Comparison of ENCODE assay signal across 28 cellular contexts in the genomic region with DNA sequence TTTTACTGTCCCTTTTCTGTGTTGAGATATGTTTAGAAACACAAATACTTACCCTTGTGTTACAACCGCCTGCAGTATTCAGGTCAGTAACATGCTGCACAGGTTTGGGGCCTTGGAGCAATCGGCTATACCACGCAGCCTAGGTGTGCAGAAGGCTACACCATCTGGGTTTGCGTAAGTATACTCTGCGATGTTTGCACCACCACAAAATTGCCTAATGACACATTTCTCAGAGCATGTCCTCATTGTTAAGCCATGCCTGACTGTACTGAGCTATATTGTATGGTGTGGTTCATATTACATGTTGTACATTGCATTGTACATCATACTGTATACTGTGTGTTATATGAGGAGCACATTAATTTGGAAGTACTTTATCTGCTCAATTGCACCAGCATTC.
DNase-seq lines count a peak whose midpoint lies in the region; ATAC-seq, FAIRE-seq and TF ChIP-seq lines count a peak whose summit lies in the region.
"Had no signal": no experiment of that assay in that cellular context is flagged by ENCODE, and none has a peak within 500 bp of the region (broad histone marks: within the 10 kb centered on the region; RNA-seq: fewer than 3 reads in every experiment).

No MANE protein-coding gene starts in this region.

- TF ChIP-seq EP300 in HepG2 (IDR thresholded peaks at IDR 0.05; ENCODE audit: low read depth in 2 of 2, low read length in 2 of 2) (no peak), HepG2 (CRISPR knock-in tag; IDR thresholded peaks at IDR 0.05; ENCODE audit: borderline replicate concordance) (no peak)

- peak; percentile 49 for ATAC-seq in HepG2
- ATAC-seq in right lobe of liver, result no peak
- no peak for ATAC-seq in GM21360 (IDR thresholded peaks at IDR 0.05; ENCODE audit: unreplicated experiment)
- ATAC-seq: activated CD8-positive, alpha-beta T cell treated with anti-CD3 and anti-CD28 coated beads, Interleukin-2, amount 10 ng/mL, durations not matched to agents 7 days and 5 days; effector memory CD8-positive, alpha-beta T cell; gastrocnemius medialis; left lung; stimulated activated memory B cell treated with anti-CD40 and anti-IgM and Interleukin-4, amounts not matched to agents 10 μg/mL and 1 μg/mL and 100 μg/mL, for 72 hours had no signal

- H3K79me2 ChIP-seq in HepG2 (ENCODE audit: insufficient read depth, low read length), result no peaks in the 10 kb centered on the region
- no peaks in the 10 kb centered on the region for H3K79me2 ChIP-seq in neural progenitor cell (ENCODE audit: low read depth)
- H3K79me2 ChIP-seq: hepatocyte had no signal

- BruUV-seq in HepG2 (replicated peaks; lab: Mats Ljungman, UMichigan), result no TSS peak

- DNase-seq in HepG2 (ENCODE audit: low spot score) (peak; percentile 54), right lobe of liver (no peak), NCI-H69 (lab: John Stamatoyannopoulos, UW) (peak; percentile 73), amniotic epithelial cell (ENCODE audit: low read depth) (peak; percentile 64), progenitor cell of endocrine pancreas (ENCODE audit: low spot score, unreplicated experiment) (no peak), neural progenitor cell (ENCODE audit: low spot score) (no peak), HFFc6 (no peak)
- DNase-seq: activated CD8-positive, alpha-beta T cell treated with anti-CD3 and anti-CD28 coated beads, Interleukin-2, amount 10 ng/mL, durations not matched to agents 7 days and 5 days; activated T-cell treated with anti-CD3 and anti-CD28 coated beads, Interleukin-2, amount 50 U/mL, for 24 hours; brain microvascular endothelial cell; C1 segment of cervical spinal cord; DND-41; effector memory CD8-positive, alpha-beta T cell; gastrocnemius medialis; Karpas-422; left lung; natural killer cell; NCI-H1105; NCI-H2081 treated with DMSO at 0.1 percent for 48 hours; NCI-H524 treated with DMSO at 0.1 percent for 48 hours; OCI-M1; stimulated activated CD4-positive, alpha-beta T cell treated with anti-CD3 and anti-CD28 coated beads, Interleukin-2, amount 100 ng/mL, for 48 hours; T1000 had no signal

- no peaks in the 10 kb centered on the region for H3K9me3 ChIP-seq in HepG2 (ENCODE audit: low read length)
- no peaks in the 10 kb centered on the region for H3K9me3 ChIP-seq in right lobe of liver
- no peaks in the 10 kb centered on the region for H3K9me3 ChIP-seq in neural progenitor cell (ENCODE audit: low read depth)
- H3K9me3 ChIP-seq: gastrocnemius medialis, left lung, vagina had no signal

- H3F3A ChIP-seq in neural progenitor cell (ENCODE audit: low read depth), result peaks cover 7% of the 10 kb centered on the region

- H2AFZ ChIP-seq in HepG2 (ENCODE audit: low read length) (no peak overlapping the region), neural progenitor cell (replicated peaks) (no peak overlapping the region)
- H2AFZ ChIP-seq: hepatocyte had no signal

- H3K4me1 ChIP-seq in HepG2 (ENCODE audit: insufficient read depth, low read length) (peaks cover 54% of the 10 kb centered on the region), right lobe of liver (peaks cover 0 to 28% (median 15%) of the 10 kb centered on the region in 4 donors), neural progenitor cell (peaks cover 29% of the 10 kb centered on the region)

- H3K27me3 Mint-ChIP-seq in progenitor cell of endocrine pancreas (peaks cover 6% of the 10 kb centered on the region), neural progenitor cell (ENCODE audit: insufficient read depth, low read depth) (peaks cover 9% of the 10 kb centered on the region), HFFc6 (ENCODE audit: insufficient read depth) (peaks cover 3% of the 10 kb centered on the region; the same call in 1 of the 2 replicates)
- H3K27me3 Mint-ChIP-seq: activated T-cell treated with anti-CD3 and anti-CD28 coated beads, Interleukin-2, amount 50 U/mL, for 24 hours had no signal

- FAIRE-seq in HepG2 (lab: Jason Lieb, UNC), result peak; percentile 15
- FAIRE-seq: HTR-8/SVneo had no signal

- TF ChIP-seq CTCF in HepG2 (CRISPR knock-in tag; IDR thresholded peaks at IDR 0.05) (no peak), right lobe of liver (IDR thresholded peaks at IDR 0.05) (no peak), progenitor cell of endocrine pancreas (IDR thresholded peaks at IDR 0.05; ENCODE audit: unreplicated experiment) (no peak), neural progenitor cell (IDR thresholded peaks at IDR 0.05) (no peak), HFFc6 (IDR thresholded peaks at IDR 0.05) (no peak)

- POLR2A ChIA-PET in HepG2 (lab: Yijun Ruan, JAX), result interaction anchor here (1.6 kb wide), 1 partner anchor 18 kb away, joined by 9 read pairs; no protein-coding TSS in a partner anchor

- CTCF ChIA-PET in HepG2 (lab: Yijun Ruan, JAX; ENCODE audit: low intra/inter-chr PET ratio, low total read pairs), result no interaction called here

- H3K27ac Mint-ChIP-seq in progenitor cell of endocrine pancreas, result no peak overlapping the region
- no peak overlapping the region for H3K27ac Mint-ChIP-seq in neural progenitor cell
- H3K27ac Mint-ChIP-seq in HFFc6, result no peak overlapping the region
- H3K27ac Mint-ChIP-seq: activated CD8-positive, alpha-beta T cell treated with anti-CD3 and anti-CD28 coated beads, Interleukin-2, amount 10 ng/mL, durations not matched to agents 7 days and 5 days; activated T-cell treated with anti-CD3 and anti-CD28 coated beads, Interleukin-2, amount 50 U/mL, for 24 hours; effector memory CD8-positive, alpha-beta T cell; natural killer cell; stimulated activated memory B cell treated with anti-CD40 and anti-IgM and Interleukin-4, amounts not matched to agents 10 μg/mL and 1 μg/mL and 100 μg/mL, for 72 hours had no signal

- no peaks in the 10 kb centered on the region for H3K27me3 ChIP-seq in HepG2 (ENCODE audit: control insufficient read depth in 1 of 2, insufficient read depth in 2 of 2, low read length in 2 of 2)
- H3K27me3 ChIP-seq in right lobe of liver, result no peaks in the 10 kb centered on the region
- no peaks in the 10 kb centered on the region for H3K27me3 ChIP-seq in neural progenitor cell
- H3K27me3 ChIP-seq: brain microvascular endothelial cell, gastrocnemius medialis, hepatocyte, left lung, vagina had no signal

- H3K9me3 Mint-ChIP-seq in progenitor cell of endocrine pancreas (ENCODE audit: low read depth) (no peaks in the 10 kb centered on the region), neural progenitor cell (no peaks in the 10 kb centered on the region), HFFc6 (peaks cover 12% of the 10 kb centered on the region)
- H3K9me3 Mint-ChIP-seq: activated T-cell treated with anti-CD3 and anti-CD28 coated beads, Interleukin-2, amount 50 U/mL, for 24 hours; effector memory CD8-positive, alpha-beta T cell; natural killer cell; stimulated activated memory B cell treated with anti-CD40 and anti-IgM and Interleukin-4, amounts not matched to agents 10 μg/mL and 1 μg/mL and 100 μg/mL, for 72 hours had no signal

- H3K4me1 Mint-ChIP-seq in progenitor cell of endocrine pancreas (ENCODE audit: low read depth) (peaks cover 2% of the 10 kb centered on the region), neural progenitor cell (peaks cover 50% of the 10 kb centered on the region), HFFc6 (ENCODE audit: low read depth) (no peaks in the 10 kb centered on the region)
- H3K4me1 Mint-ChIP-seq: natural killer cell; stimulated activated memory B cell treated with anti-CD40 and anti-IgM and Interleukin-4, amounts not matched to agents 10 μg/mL and 1 μg/mL and 100 μg/mL, for 72 hours had no signal

- WGBS in HepG2 (ENCODE audit: low lambda C conversion rate), result 27% methylated on average over 5 of the region's 5 CpGs
- 74% methylated on average over 5 of the region's 5 CpGs for WGBS in right lobe of liver (ENCODE audit: insufficient coverage, low coverage, low lambda C conversion rate, missing lambda C conversion rate)

- intact Hi-C loops in HepG2 (cut with micrococcal nuclease; ENCODE audit: unreplicated experiment), result no loop called here
- intact Hi-C loops in right lobe of liver (cut with DNase I), result no loop called here

- H3K27ac ChIP-seq in HepG2 (ENCODE audit: extremely low read length, insufficient read depth, low read length) (no peak overlapping the region), right lobe of liver (no peak overlapping the region), neural progenitor cell (no peak overlapping the region)
- H3K27ac ChIP-seq: brain microvascular endothelial cell, gastrocnemius medialis, hepatocyte, vagina had no signal

- H3K36me3 Mint-ChIP-seq in progenitor cell of endocrine pancreas (ENCODE audit: insufficient read depth) (no peaks in the 10 kb centered on the region), neural progenitor cell (peaks cover 1% of the 10 kb centered on the region), HFFc6 (ENCODE audit: low read depth) (no peaks in the 10 kb centered on the region)
- H3K36me3 Mint-ChIP-seq: natural killer cell; stimulated activated memory B cell treated with anti-CD40 and anti-IgM and Interleukin-4, amounts not matched to agents 10 μg/mL and 1 μg/mL and 100 μg/mL, for 72 hours had no signal

- no peak overlapping the region for H3K4me3 Mint-ChIP-seq in progenitor cell of endocrine pancreas (ENCODE audit: low read depth)
- no peak overlapping the region for H3K4me3 Mint-ChIP-seq in neural progenitor cell
- H3K4me3 Mint-ChIP-seq in HFFc6, result no peak overlapping the region
- H3K4me3 Mint-ChIP-seq: activated CD8-positive, alpha-beta T cell treated with anti-CD3 and anti-CD28 coated beads, Interleukin-2, amount 10 ng/mL, durations not matched to agents 7 days and 5 days; activated T-cell treated with anti-CD3 and anti-CD28 coated beads, Interleukin-2, amount 50 U/mL, for 24 hours; effector memory CD8-positive, alpha-beta T cell; natural killer cell; stimulated activated memory B cell treated with anti-CD40 and anti-IgM and Interleukin-4, amounts not matched to agents 10 μg/mL and 1 μg/mL and 100 μg/mL, for 72 hours had no signal

- H4K20me1 ChIP-seq in HepG2 (ENCODE audit: insufficient read depth, low read length) (no peaks in the 10 kb centered on the region), neural progenitor cell (ENCODE audit: low read depth) (no peaks in the 10 kb centered on the region)

- no peak for TF ChIP-seq POLR2A in HepG2 (IDR thresholded peaks at IDR 0.05; ENCODE audit: insufficient read depth in 1 of 2, low read depth in 2 of 2, low read length in 2 of 2)
- no peak for TF ChIP-seq POLR2A in right lobe of liver (IDR thresholded peaks at IDR 0.05)

- in situ Hi-C loops in HepG2 (cut with HindIII; ENCODE audit: extremely low pct_ligation_motif_present, low pct_unique_long_range_greater_than_20kb), result no loop called here

- H3K4me2 ChIP-seq in HepG2 (ENCODE audit: low read depth, low read length) (no peak overlapping the region), neural progenitor cell (no peak overlapping the region)
- H3K4me2 ChIP-seq: hepatocyte had no signal

- H3K9ac ChIP-seq in HepG2 (ENCODE audit: insufficient read depth, low read depth, low read length), result no peak overlapping the region
- H3K9ac ChIP-seq in neural progenitor cell, result no peak overlapping the region

- TF ChIP-seq RAD21 in HepG2 (CRISPR knock-in tag; IDR thresholded peaks at IDR 0.05), result no peak

- H3K4me3 ChIP-seq in HepG2 (replicated peaks in 1 of 3; ENCODE audit: insufficient read depth in 1 of 3, low read depth in 2 of 3, low read length in 3 of 3), result no peak overlapping the region
- H3K4me3 ChIP-seq in right lobe of liver, result no peak overlapping the region
- H3K4me3 ChIP-seq in neural progenitor cell, result no peak overlapping the region
- H3K4me3 ChIP-seq: gastrocnemius medialis, hepatocyte, left lung, vagina had no signal

- H3K36me3 ChIP-seq in HepG2 (replicated peaks in 1 of 2; ENCODE audit: control insufficient read depth in 1 of 2, insufficient read depth in 2 of 2, low read length in 2 of 2) (no peaks in the 10 kb centered on the region), right lobe of liver (no peaks in the 10 kb centered on the region), neural progenitor cell (no peaks in the 10 kb centered on the region)
- H3K36me3 ChIP-seq: brain microvascular endothelial cell, gastrocnemius medialis, left lung, vagina had no signal

Comparison
In these comparisons a context has a peak if more than half of its experiments do, and no peak if none do; other contexts are left out.
1. DNase-seq: peak in HepG2 (single experiment), NCI-H69 (single experiment) and amniotic epithelial cell (single experiment); none in right lobe of liver (0 of 3), progenitor cell of endocrine pancreas (single experiment), neural progenitor cell (single experiment) and HFFc6 (single experiment).